13 cellular contexts compared by ENCODE assay signal in the genomic region with DNA sequence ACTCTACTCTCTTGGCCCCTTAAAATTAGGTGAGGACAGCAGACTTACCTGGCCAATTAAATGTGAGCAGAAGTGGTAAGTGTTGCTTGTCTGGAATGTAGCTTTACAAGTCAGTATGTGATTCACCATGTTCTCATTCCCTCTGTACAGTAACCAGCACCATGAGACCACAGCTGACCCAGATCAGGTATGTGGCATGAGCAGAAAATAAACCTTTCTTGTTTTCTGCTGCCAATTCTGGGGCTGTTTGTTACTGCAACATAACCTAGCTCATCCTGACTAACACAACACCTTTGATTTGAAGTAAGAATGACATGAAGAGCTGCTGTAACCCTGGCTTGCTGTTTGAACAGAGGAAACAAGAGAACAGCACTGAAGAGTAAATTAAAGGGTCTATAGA. TPM values are rescaled to one million over a fixed set of nuclear protein-coding genes. Genes with fewer than 3 reads are reported as not detected.
DNase-seq lines count a peak whose midpoint lies in the region; ATAC-seq, FAIRE-seq and TF ChIP-seq lines count a peak whose summit lies in the region.
"Had no signal": no experiment of that assay in that cellular context is flagged by ENCODE, and none has a peak within 500 bp of the region (broad histone marks: within the 10 kb centered on the region; RNA-seq: fewer than 3 reads in every experiment).

No MANE protein-coding gene starts in this region.

- TF ChIP-seq CTCF in D721Med (IDR thresholded peaks at IDR 0.05; ENCODE audit: insufficient read depth, missing control alignments) (no peak), K562 (IDR thresholded peaks at IDR 0.05 in 2 of 3, conservative IDR thresholded peaks at IDR 0.05 in 1 of 3; ENCODE audit: insufficient read depth in 2 of 3, low read depth in 1 of 3, low read length in 3 of 3) (no peak)

- CTCF ChIA-PET in K562 (lab: Yijun Ruan, JAX; ENCODE audit: low intra/inter-chr PET ratio): no interaction called here
- CTCF ChIA-PET in HEK293T (lab: Yijun Ruan, JAX): no interaction called here

- H3K9ac ChIP-seq in K562 (ENCODE audit: insufficient read depth in 1 of 2, low read depth in 2 of 2, low read length in 2 of 2): no peak overlapping the region

- in situ Hi-C loops in K562 (cut with MboI): no loop called here

- FAIRE-seq in D721Med (lab: Jason Lieb, UNC) (peak; percentile 66), K562 (lab: Jason Lieb, UNC) (no peak), RCC 7860 (lab: Jason Lieb, UNC) (no peak)
- FAIRE-seq: endothelial cell of umbilical vein had no signal

- peaks cover 47 to 70% (median 50%) of the 10 kb centered on the region in 3 donors for H3K4me1 Mint-ChIP-seq in IgD-negative memory B cell
- H3K4me1 Mint-ChIP-seq in naive thymus-derived CD8-positive, alpha-beta T cell: peaks cover 53 to 99% (median 98%) of the 10 kb centered on the region in 4 donors

- H3K36me3 Mint-ChIP-seq in IgD-negative memory B cell: peaks cover 3% of the 10 kb centered on the region
- peaks cover 5 to 55% (median 20%) of the 10 kb centered on the region in 3 donors for H3K36me3 Mint-ChIP-seq in naive thymus-derived CD8-positive, alpha-beta T cell

- TF ChIP-seq EP300 in K562 (IDR thresholded peaks at IDR 0.05; ENCODE audit: low read length): no peak

- H4K20me1 ChIP-seq in K562 (replicated peaks; ENCODE audit: control insufficient read depth, insufficient read depth, low read length): no peaks in the 10 kb centered on the region; the same call in 1 of the 2 replicates

- POLR2A ChIA-PET in K562 (lab: Yijun Ruan, JAX): interaction anchor here (0.8 kb wide), 1 partner anchor 1978 kb away, joined by 3 read pairs; no protein-coding TSS in a partner anchor
- POLR2A ChIA-PET in naive thymus-derived CD8-positive, alpha-beta T cell (lab: Charles Lee): interaction anchor here (0.7 to 1.2 kb wide), 4 partner anchors 9 to 53 kb away, joined by 3 to 4 read pairs (median 4); no protein-coding TSS in a partner anchor
- POLR2A ChIA-PET in HEK293T (lab: Yijun Ruan, JAX): no interaction called here

- 0 out of 2 replicates have a peak, but pooled peaks cover 7% of the 10 kb centered on the region for H3K9me3 ChIP-seq in K562 (replicated peaks; ENCODE audit: control insufficient read depth, insufficient read depth, low read depth, low read length)

- intact Hi-C loops in K562 (cut with micrococcal nuclease): no loop called here

- H3K27me3 Mint-ChIP-seq in IgD-negative memory B cell: no peaks in the 10 kb centered on the region
- peaks cover 0 to 5% (median 0%) of the 10 kb centered on the region in 5 donors for H3K27me3 Mint-ChIP-seq in naive thymus-derived CD8-positive, alpha-beta T cell

- ATAC-seq in K562: no peak
- no peak for ATAC-seq in naive thymus-derived CD8-positive, alpha-beta T cell
- no peak for ATAC-seq in HG02798 (IDR thresholded peaks at IDR 0.05; ENCODE audit: poor library complexity, unreplicated experiment)
- no peak for ATAC-seq in GM19455 (IDR thresholded peaks at IDR 0.05; ENCODE audit: unreplicated experiment)
- ATAC-seq: left ventricle myocardium superior, sciatic nerve, SK-N-SH treated with all-trans-retinoic acid at 6 μM for 48 hours had no signal

- TF ChIP-seq RAD21 in K562 (CRISPR knock-in tag; conservative IDR thresholded peaks at IDR 0.05 in 1 of 2, IDR thresholded peaks at IDR 0.05 in 1 of 2): no peak

- H3K79me2 ChIP-seq in K562 (ENCODE audit: control insufficient read depth, insufficient read depth, low read length): no peaks in the 10 kb centered on the region

- no peak overlapping the region for H2AFZ ChIP-seq in K562 (ENCODE audit: low read depth, low read length)

- H3K9me1 ChIP-seq in K562 (ENCODE audit: control insufficient read depth, insufficient read depth, low read length): no peaks in the 10 kb centered on the region

- no TSS peak for BruUV-seq in K562 (replicated peaks; lab: Mats Ljungman, UMichigan)

- peak overlapping the region; percentile 6 to 93 (median 51) for H3K27ac Mint-ChIP-seq in IgD-negative memory B cell
- peak overlapping the region; percentile 89 to 100 (median 95) for H3K27ac Mint-ChIP-seq in naive thymus-derived CD8-positive, alpha-beta T cell

- no peaks in the 10 kb centered on the region for H3K36me3 ChIP-seq in K562 (ENCODE audit: control insufficient read depth, insufficient read depth, low read length)

- peaks cover 42 to 63% of the 10 kb centered on the region in 2 experiments for H3K27me3 ChIP-seq in K562 (ENCODE audit: control insufficient read depth in 2 of 2, insufficient read depth in 2 of 2, low read length in 2 of 2)

- no peak overlapping the region for H3K4me3 ChIP-seq in K562

- DNase-seq in D721Med (ENCODE audit: insufficient read length, low spot score) (no peak), K562 (ENCODE audit: extremely low read depth in 1 of 4, low spot score in 3 of 4) (no peak), RCC 7860 (ENCODE audit: low spot score) (no peak), HEK293T (ENCODE audit: extremely low spot score) (no peak)
- DNase-seq in naive thymus-derived CD8-positive, alpha-beta T cell: no peak
- DNase-seq: H7, left ventricle myocardium superior had no signal

- H3K4me1 ChIP-seq in K562 (replicated peaks in 1 of 2; ENCODE audit: control insufficient read depth in 2 of 2, insufficient read depth in 2 of 2, low read length in 2 of 2): 0 out of 5 replicates have a peak, but pooled peaks cover 0 to 4% of the 10 kb centered on the region in 2 experiments

- no peak overlapping the region for H3K4me2 ChIP-seq in K562 (ENCODE audit: insufficient read depth, low read length)

- TF ChIP-seq POLR2A in K562 (conservative IDR thresholded peaks at IDR 0.05): no peak

- H3K4me3 Mint-ChIP-seq in IgD-negative memory B cell: peak overlapping the region in 3 of 4 donors; percentile 11 to 76 (median 13)
- peak overlapping the region in 9 of 10 donors; percentile 45 to 89 (median 68) for H3K4me3 Mint-ChIP-seq in naive thymus-derived CD8-positive, alpha-beta T cell

- H3K9me3 Mint-ChIP-seq in IgD-negative memory B cell: no peaks in the 10 kb centered on the region
- H3K9me3 Mint-ChIP-seq in naive thymus-derived CD8-positive, alpha-beta T cell: peaks cover 0 to 11% (median 0%) of the 10 kb centered on the region in 9 donors

- no peak overlapping the region for H3K27ac ChIP-seq in K562 (ENCODE audit: extremely low read depth, low read depth, low read length)

TF ChIP-seq in K562, 482 proteins besides CTCF, POLR2A, EP300 and RAD21 (continues in another document):
- TF ChIP-seq ZNF12 (CRISPR knock-in tag; IDR thresholded peaks at IDR 0.05): peak; percentile 98
- TF ChIP-seq RBM25 (IDR thresholded peaks at IDR 0.05; ENCODE audit: low read depth, low read length, severe bottlenecking): peak; percentile 15
- TF ChIP-seq ZBTB8A (IDR thresholded peaks at IDR 0.05; ENCODE audit: partially characterized antibody): no peak
- TF ChIP-seq, protein P1, sequence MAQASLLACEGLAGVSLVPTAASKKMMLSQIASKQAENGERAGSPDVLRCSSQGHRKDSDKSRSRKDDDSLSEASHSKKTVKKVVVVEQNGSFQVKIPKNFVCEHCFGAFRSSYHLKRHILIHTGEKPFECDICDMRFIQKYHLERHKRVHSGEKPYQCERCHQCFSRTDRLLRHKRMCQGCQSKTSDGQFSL (CRISPR knock-in tag; IDR thresholded peaks at IDR 0.05): no peak
- TF ChIP-seq, protein P1 (tag; IDR thresholded peaks at IDR 0.05): no peak

TF ChIP-seq in HEK293T, 16 proteins besides CTCF, POLR2A, EP300 and RAD21 (continues in another document):
- no peak for TF ChIP-seq SUZ12 (IDR thresholded peaks at IDR 0.05)
- no peak for TF ChIP-seq CTBP1 (IDR thresholded peaks at IDR 0.05; ENCODE audit: borderline replicate concordance)
- no peak for TF ChIP-seq FOXA1 (IDR thresholded peaks at IDR 0.05)
- TF ChIP-seq FOXK2 (IDR thresholded peaks at IDR 0.05): no peak
- no peak for TF ChIP-seq BHLHE40 (IDR thresholded peaks at IDR 0.05; ENCODE audit: borderline replicate concordance)
- TF ChIP-seq LEF1 (IDR thresholded peaks at IDR 0.05; ENCODE audit: borderline replicate concordance): no peak
- no peak for TF ChIP-seq ZNF384 (IDR thresholded peaks at IDR 0.05)
- TF ChIP-seq SP1 (IDR thresholded peaks at IDR 0.05): no peak
- no peak for TF ChIP-seq HDGF (IDR thresholded peaks at IDR 0.05; ENCODE audit: borderline replicate concordance)
- no peak for TF ChIP-seq L3MBTL2 (conservative IDR thresholded peaks at IDR 0.05)
- no peak for TF ChIP-seq ELF4 (IDR thresholded peaks at IDR 0.05)
- no peak for TF ChIP-seq TARDBP (IDR thresholded peaks at IDR 0.05)
- no peak for TF ChIP-seq FOXM1 (IDR thresholded peaks at IDR 0.05; ENCODE audit: borderline replicate concordance)

RNA-seq across cellular contexts. Expression of gene ITPKB, which starts 24.9 kb away (rescaled TPM):
- 20.4 TPM for polyA plus RNA-seq in IgD-negative memory B cell
- total RNA-seq in K562 (2011; cell fraction: chromatin; rRNA removed; ENCODE audit: low replicate concordance): 0.09 TPM in 1 of 2 replicates, not detected in the other
- total RNA-seq in K562 (2011; cell fraction: nucleolus; rRNA removed): 0.13 TPM in 1 of 2 replicates, not detected in the other
- total RNA-seq in K562 (2011; cell fraction: nucleoplasm; rRNA removed): 0.07 and 0.08 TPM in 2 replicates
- not detected in 2 replicates for total RNA-seq in K562 (2014; rRNA removed)
- total RNA-seq in K562 (2014; rRNA removed; fragmentation: Illumina TruSeq; extraction: Trizol): not detected in 2 replicates
- not detected in 2 replicates for total RNA-seq in K562 (2015; rRNA removed; fragmentation: Illumina TruSeq; extraction: Trizol)
- total RNA-seq in K562 (2021): 0.22 and 0.27 TPM in 2 replicates
- 0.01 TPM in 2 replicates for polyA plus RNA-seq in K562 (2011; rRNA removed)
- polyA plus RNA-seq in K562 (2011; cell fraction: cytosol; rRNA removed): 0.01 TPM in 1 of 2 replicates, not detected in the other
- 0.03 TPM in 1 of 2 replicates, not detected in the other for polyA plus RNA-seq in K562 (2011; cell fraction: nucleus; rRNA removed)
- 0.01 TPM in 1 of 2 replicates, not detected in the other for polyA plus RNA-seq in K562 (2012)
- polyA plus RNA-seq in K562 (2014; fragmentation: Illumina TruSeq; extraction: Trizol): not detected in 2 replicates
- not detected for polyA plus RNA-seq in K562 (2014; fragmentation: Nextera tagmentation; extraction: Ambion mirVana)
- not detected in 2 replicates for polyA plus RNA-seq in K562 (2014; rRNA removed)
- polyA minus RNA-seq in K562 (2011; rRNA and poly(A)+ RNA removed): not detected in 2 replicates
- polyA minus RNA-seq in K562 (2011; cell fraction: cytosol; rRNA and poly(A)+ RNA removed): not detected in 2 replicates
- not detected in 2 replicates for polyA minus RNA-seq in K562 (2011; cell fraction: nucleus; rRNA and poly(A)+ RNA removed)
- total RNA-seq in naive thymus-derived CD8-positive, alpha-beta T cell: 100 to 1,000 TPM; 177 to 185 TPM
- 10 to 100 TPM; 72.3 to 74.3 (median 73.0) TPM for polyA plus RNA-seq in naive thymus-derived CD8-positive, alpha-beta T cell

Comparison
In these comparisons a context has a peak if more than half of its experiments do, and no peak if none do; other contexts are left out.
1. RNA of gene ITPKB, which starts 24.9 kb away (polyA plus RNA-seq): 72.3 to 74.3 TPM in naive thymus-derived CD8-positive, alpha-beta T cell and 20.4 TPM in IgD-negative memory B cell (single experiment); 0.01 to 0.03 TPM in K562; every median in the first group is over 10 times any median in the second.